ENCODE assay signal across 36 cellular contexts in the genomic region with DNA sequence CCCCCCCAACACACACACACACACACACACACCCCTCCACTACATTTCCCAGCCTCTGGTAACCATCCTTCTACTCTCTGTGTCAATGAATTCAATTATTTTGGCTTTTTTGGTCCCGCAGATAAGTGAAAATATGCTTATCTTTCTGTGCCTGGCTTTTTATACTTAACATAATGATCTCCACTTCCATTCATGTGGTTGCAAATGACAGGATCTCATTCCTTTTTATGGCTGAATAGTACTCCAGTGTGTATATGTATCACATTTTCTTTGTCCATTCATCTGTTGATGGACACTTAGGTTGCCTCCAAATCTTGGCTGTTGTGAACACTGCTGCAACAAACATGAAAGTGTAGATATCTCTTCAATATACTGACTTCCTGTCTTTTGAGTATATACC.
"Had no signal": no experiment of that assay in that cellular context is flagged by ENCODE, and none has a peak within 500 bp of the region (broad histone marks: within the 10 kb centered on the region; RNA-seq: fewer than 3 reads in every experiment).

No MANE protein-coding gene starts in this region.

- DNase-seq: activated B cell treated with CpG ODN at 0.5 μM for 24 hours; activated CD4-positive, alpha-beta memory T cell treated with anti-CD3 and anti-CD28 coated beads for 36 hours; activated CD4-positive, alpha-beta T cell treated with anti-CD3 and anti-CD28 coated beads for 4 hours; activated CD4-positive, alpha-beta T cell treated with anti-CD3 and anti-CD28 coated beads, Interleukin-2, amount 10 ng/mL, durations not matched to agents 24 days and 14 days; activated CD4-positive, alpha-beta T cell treated with anti-CD3 and anti-CD28 coated beads, Interleukin-2, amount 50 U/mL, for 1 hour; activated CD4-positive, alpha-beta T cell treated with anti-CD3 and anti-CD28 coated beads, Interleukin-2, amount 50 U/mL, for 4 hours; activated CD4-positive, CD25-positive, alpha-beta regulatory T cell treated with anti-CD3 and anti-CD28 coated beads, Interleukin-2, amount 50 U/mL, for 72 hours; activated CD8-positive, alpha-beta memory T cell treated with anti-CD3 and anti-CD28 coated beads for 24 hours; activated CD8-positive, alpha-beta memory T cell treated with anti-CD3 and anti-CD28 coated beads, Interleukin-2, amount 10 ng/mL, durations not matched to agents 7 days and 5 days; activated CD8-positive, alpha-beta memory T cell treated with anti-CD3 and anti-CD28 coated beads, Interleukin-2, amount 50 U/mL, for 48 hours; activated CD8-positive, alpha-beta T cell treated with anti-CD3 and anti-CD28 coated beads, Interleukin-2, amount 10 ng/mL, durations not matched to agents 7 days and 5 days; activated effector memory CD4-positive, alpha-beta T cell treated with Interleukin-2 at 50 U/mL for 16 hours; activated gamma-delta T cell; activated naive CD4-positive, alpha-beta T cell treated with anti-CD3 and anti-CD28 coated beads, Interleukin-2, amount 10 ng/mL, durations not matched to agents 7 days and 5 days; activated naive CD4-positive, alpha-beta T cell treated with Interleukin-2 at 50 U/mL for 16 hours; activated naive CD8-positive, alpha-beta T cell treated with anti-CD3 and anti-CD28 coated beads, Interleukin-2, amount 10 ng/mL, durations not matched to agents 7 days and 5 days; activated naive CD8-positive, alpha-beta T cell treated with anti-CD3 and anti-CD28 coated beads, Interleukin-2, amount 50 U/mL, for 24 hours; activated T-cell treated with anti-CD3 and anti-CD28 coated beads, Interleukin-2, amount 50 U/mL, for 24 hours; activated T-cell treated with anti-CD3 and anti-CD28 coated beads, Interleukin-2, amount 50 U/mL, for 48 hours; amygdala; anterior cingulate cortex; caudate nucleus; cerebellar nuclear complex; T-helper 1 cell; T-helper 2 cell; T-helper 9 cell had no signal

- H3K27ac Mint-ChIP-seq: activated B cell treated with CpG ODN at 0.5 μM for 24 hours; activated CD4-positive, alpha-beta memory T cell treated with anti-CD3 and anti-CD28 coated beads for 36 hours; activated CD4-positive, alpha-beta T cell treated with anti-CD3 and anti-CD28 coated beads, Interleukin-2, amount 10 ng/mL, durations not matched to agents 24 days and 14 days; activated CD8-positive, alpha-beta memory T cell treated with anti-CD3 and anti-CD28 coated beads, Interleukin-2, amount 10 ng/mL, durations not matched to agents 7 days and 5 days; activated CD8-positive, alpha-beta T cell treated with anti-CD3 and anti-CD28 coated beads, Interleukin-2, amount 10 ng/mL, durations not matched to agents 7 days and 5 days; activated naive CD4-positive, alpha-beta T cell treated with anti-CD3 and anti-CD28 coated beads, Interleukin-2, amount 10 ng/mL, durations not matched to agents 7 days and 5 days; activated naive CD4-positive, alpha-beta T cell treated with anti-CD3 and anti-CD28 coated beads, Interleukin-2, amount 50 U/mL, for 24 hours; activated naive CD8-positive, alpha-beta T cell; activated naive CD8-positive, alpha-beta T cell treated with anti-CD3 and anti-CD28 coated beads, Interleukin-2, amount 10 ng/mL, durations not matched to agents 7 days and 5 days; activated naive CD8-positive, alpha-beta T cell treated with anti-CD3 and anti-CD28 coated beads, Interleukin-2, amount 50 U/mL, for 24 hours; activated T-cell treated with anti-CD3 and anti-CD28 coated beads, Interleukin-2, amount 50 U/mL, for 24 hours; activated T-helper 2 cell treated with anti-CD3 and anti-CD28 coated beads, Interferon-gamma antibody, Interleukin-2, Interleukin-4, amounts not matched to agents 10 μg/mL and 5 μg/mL and 100 μg/mL, durations not matched to agents 14 hours and 24 hours and 36 hours; brain; T-helper 1 cell treated with Interleukin-12 subunit alpha and Interleukin-12 subunit beta and Interleukin-4 antibody, amounts not matched to agents 30 μg/mL and 1 μg/mL, for 36 hours; T-helper 2 cell treated with Interferon-gamma antibody and Interleukin-4, amounts not matched to agents 5 μg/mL and 100 μg/mL, for 36 hours had no signal

- H3K4me1 Mint-ChIP-seq: activated B cell treated with CpG ODN at 0.5 μM for 24 hours; activated naive CD4-positive, alpha-beta T cell treated with anti-CD3 and anti-CD28 coated beads, Interleukin-2, amount 10 ng/mL, durations not matched to agents 7 days and 5 days; activated naive CD8-positive, alpha-beta T cell treated with anti-CD3 and anti-CD28 coated beads, Interleukin-2, amount 10 ng/mL, durations not matched to agents 7 days and 5 days had no signal

- H3K36me3 ChIP-seq: ascending aorta had no signal

- H3K27ac ChIP-seq: ascending aorta, cardiac muscle cell, VCaP had no signal

- H3K27me3 Mint-ChIP-seq: activated B cell treated with CpG ODN at 0.5 μM for 24 hours; activated CD4-positive, alpha-beta memory T cell treated with anti-CD3 and anti-CD28 coated beads for 36 hours; activated CD4-positive, alpha-beta T cell treated with anti-CD3 and anti-CD28 coated beads, Interleukin-2, amount 10 ng/mL, durations not matched to agents 24 days and 14 days; activated CD8-positive, alpha-beta memory T cell treated with anti-CD3 and anti-CD28 coated beads, Interleukin-2, amount 10 ng/mL, durations not matched to agents 7 days and 5 days; activated naive CD4-positive, alpha-beta T cell treated with anti-CD3 and anti-CD28 coated beads, Interleukin-2, amount 10 ng/mL, durations not matched to agents 7 days and 5 days; activated naive CD4-positive, alpha-beta T cell treated with anti-CD3 and anti-CD28 coated beads, Interleukin-2, amount 50 U/mL, for 24 hours; activated naive CD8-positive, alpha-beta T cell; activated naive CD8-positive, alpha-beta T cell treated with anti-CD3 and anti-CD28 coated beads, Interleukin-2, amount 10 ng/mL, durations not matched to agents 7 days and 5 days; activated naive CD8-positive, alpha-beta T cell treated with anti-CD3 and anti-CD28 coated beads, Interleukin-2, amount 50 U/mL, for 24 hours; activated T-cell treated with anti-CD3 and anti-CD28 coated beads, Interleukin-2, amount 50 U/mL, for 24 hours; brain; central memory CD8-positive, alpha-beta T cell had no signal

- H3K36me3 Mint-ChIP-seq: activated naive CD4-positive, alpha-beta T cell treated with anti-CD3 and anti-CD28 coated beads, Interleukin-2, amount 10 ng/mL, durations not matched to agents 7 days and 5 days had no signal

- H3K9me3 Mint-ChIP-seq: activated CD4-positive, alpha-beta memory T cell treated with anti-CD3 and anti-CD28 coated beads for 36 hours; activated CD4-positive, alpha-beta T cell treated with anti-CD3 and anti-CD28 coated beads, Interleukin-2, amount 10 ng/mL, durations not matched to agents 24 days and 14 days; activated naive CD4-positive, alpha-beta T cell treated with anti-CD3 and anti-CD28 coated beads, Interleukin-2, amount 10 ng/mL, durations not matched to agents 7 days and 5 days; activated naive CD8-positive, alpha-beta T cell treated with anti-CD3 and anti-CD28 coated beads, Interleukin-2, amount 10 ng/mL, durations not matched to agents 7 days and 5 days; activated naive CD8-positive, alpha-beta T cell treated with anti-CD3 and anti-CD28 coated beads, Interleukin-2, amount 50 U/mL, for 24 hours; activated T-cell treated with anti-CD3 and anti-CD28 coated beads, Interleukin-2, amount 50 U/mL, for 24 hours; activated T-helper 2 cell treated with anti-CD3 and anti-CD28 coated beads, Interferon-gamma antibody, Interleukin-2, Interleukin-4, amounts not matched to agents 10 μg/mL and 5 μg/mL and 100 μg/mL, durations not matched to agents 14 hours and 24 hours and 36 hours; central memory CD8-positive, alpha-beta T cell; T-helper 1 cell treated with Interleukin-12 subunit alpha and Interleukin-12 subunit beta and Interleukin-4 antibody, amounts not matched to agents 30 μg/mL and 1 μg/mL, for 36 hours; T-helper 2 cell treated with Interferon-gamma antibody and Interleukin-4, amounts not matched to agents 5 μg/mL and 100 μg/mL, for 36 hours had no signal

- H3K27me3 ChIP-seq: ascending aorta, cardiac muscle cell had no signal

- H3K9me3 ChIP-seq: ascending aorta had no signal

- ATAC-seq: activated CD8-positive, alpha-beta memory T cell treated with anti-CD3 and anti-CD28 coated beads, Interleukin-2, amount 10 ng/mL, durations not matched to agents 7 days and 5 days; activated CD8-positive, alpha-beta T cell treated with anti-CD3 and anti-CD28 coated beads, Interleukin-2, amount 10 ng/mL, durations not matched to agents 7 days and 5 days; activated naive CD8-positive, alpha-beta T cell treated with anti-CD3 and anti-CD28 coated beads, Interleukin-2, amount 50 U/mL, for 24 hours had no signal

- H3K4me3 Mint-ChIP-seq: activated B cell treated with CpG ODN at 0.5 μM for 24 hours; activated CD4-positive, alpha-beta memory T cell treated with anti-CD3 and anti-CD28 coated beads for 36 hours; activated CD4-positive, alpha-beta T cell treated with anti-CD3 and anti-CD28 coated beads, Interleukin-2, amount 10 ng/mL, durations not matched to agents 24 days and 14 days; activated CD8-positive, alpha-beta memory T cell treated with anti-CD3 and anti-CD28 coated beads, Interleukin-2, amount 10 ng/mL, durations not matched to agents 7 days and 5 days; activated CD8-positive, alpha-beta T cell treated with anti-CD3 and anti-CD28 coated beads, Interleukin-2, amount 10 ng/mL, durations not matched to agents 7 days and 5 days; activated naive CD4-positive, alpha-beta T cell treated with anti-CD3 and anti-CD28 coated beads, Interleukin-2, amount 10 ng/mL, durations not matched to agents 7 days and 5 days; activated naive CD4-positive, alpha-beta T cell treated with anti-CD3 and anti-CD28 coated beads, Interleukin-2, amount 50 U/mL, for 24 hours; activated naive CD8-positive, alpha-beta T cell; activated naive CD8-positive, alpha-beta T cell treated with anti-CD3 and anti-CD28 coated beads, Interleukin-2, amount 10 ng/mL, durations not matched to agents 7 days and 5 days; activated naive CD8-positive, alpha-beta T cell treated with anti-CD3 and anti-CD28 coated beads, Interleukin-2, amount 50 U/mL, for 24 hours; activated T-cell treated with anti-CD3 and anti-CD28 coated beads, Interleukin-2, amount 50 U/mL, for 24 hours; brain; central memory CD8-positive, alpha-beta T cell; T-helper 1 cell treated with Interleukin-12 subunit alpha and Interleukin-12 subunit beta and Interleukin-4 antibody, amounts not matched to agents 30 μg/mL and 1 μg/mL, for 36 hours; T-helper 2 cell treated with Interferon-gamma antibody and Interleukin-4, amounts not matched to agents 5 μg/mL and 100 μg/mL, for 36 hours had no signal

- H3K4me3 ChIP-seq: ascending aorta, cardiac muscle cell had no signal
